Comparison of ENCODE assay signal across 18 cellular contexts in the genomic region with DNA sequence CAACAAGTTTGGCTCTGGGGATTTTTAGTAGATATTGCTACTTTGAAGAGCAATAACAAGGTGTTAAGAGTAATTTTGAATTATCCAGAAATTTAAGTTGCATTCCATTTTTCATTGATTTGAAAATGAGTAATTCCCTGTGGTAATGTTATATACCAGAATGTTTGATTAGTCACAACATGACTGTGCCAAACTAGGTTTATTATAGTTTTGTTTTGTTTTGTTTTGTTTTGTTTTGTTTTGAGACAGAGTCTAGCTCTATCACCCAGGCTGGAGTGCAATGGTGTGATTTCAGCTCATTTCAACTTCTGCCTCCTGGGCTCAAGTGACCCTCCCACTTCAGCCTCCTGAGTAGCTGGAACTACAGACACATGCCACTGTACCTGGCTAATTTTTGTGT.
"Had no signal": no experiment of that assay in that cellular context is flagged by ENCODE, and none has a peak within 500 bp of the region (broad histone marks: within the 10 kb centered on the region; RNA-seq: fewer than 3 reads in every experiment).

No MANE protein-coding gene starts in this region.

- H3K4me1 ChIP-seq: ascending aorta, transverse colon had no signal

- ATAC-seq: activated CD8-positive, alpha-beta T cell treated with anti-CD3 and anti-CD28 coated beads, Interleukin-2, amount 10 ng/mL, durations not matched to agents 7 days and 5 days; activated naive CD8-positive, alpha-beta T cell treated with anti-CD3 and anti-CD28 coated beads, Interleukin-2, amount 50 U/mL, for 24 hours; natural killer cell treated with Interleukin-12 subunit alpha and Interleukin-12 subunit beta and Interleukin-15 and Interleukin-18, amount 100 ng/mL, for 72 hours; right cardiac atrium; stimulated activated naive CD8-positive, alpha-beta T cell treated with anti-CD3 and anti-CD28 coated beads, Interleukin-15, Interleukin-2, amounts not matched to agents 100 U/mL and 50 U/mL, for 24 hours; T-helper 17 cell had no signal

- H3K4me3 ChIP-seq: ascending aorta, cardiac muscle cell, transverse colon had no signal

- H3K9me3 Mint-ChIP-seq: activated naive CD8-positive, alpha-beta T cell treated with anti-CD3 and anti-CD28 coated beads, Interleukin-2, amount 50 U/mL, for 24 hours; endodermal cell; natural killer cell treated with Interleukin-12 subunit alpha and Interleukin-12 subunit beta and Interleukin-15 and Interleukin-18, amount 100 ng/mL, for 72 hours had no signal

- H3K9me3 ChIP-seq: ascending aorta, transverse colon had no signal

- H3K4me3 Mint-ChIP-seq: activated CD8-positive, alpha-beta T cell treated with anti-CD3 and anti-CD28 coated beads, Interleukin-2, amount 10 ng/mL, durations not matched to agents 7 days and 5 days; activated naive CD8-positive, alpha-beta T cell treated with anti-CD3 and anti-CD28 coated beads, Interleukin-2, amount 50 U/mL, for 24 hours; endodermal cell; natural killer cell treated with Interleukin-12 subunit alpha and Interleukin-12 subunit beta and Interleukin-15 and Interleukin-18, amount 100 ng/mL, for 72 hours; T-helper 17 cell had no signal

- DNase-seq: activated CD4-positive, alpha-beta T cell treated with anti-CD3 and anti-CD28 coated beads for 4 hours; activated CD8-positive, alpha-beta memory T cell treated with anti-CD3 and anti-CD28 coated beads, Interleukin-2, amount 50 U/mL, for 4 hours; activated CD8-positive, alpha-beta T cell treated with anti-CD3 and anti-CD28 coated beads, Interleukin-2, amount 10 ng/mL, durations not matched to agents 7 days and 5 days; activated naive CD4-positive, alpha-beta T cell treated with Interleukin-2 at 50 U/mL for 16 hours; activated naive CD8-positive, alpha-beta T cell treated with anti-CD3 and anti-CD28 coated beads, Interleukin-2, amount 50 U/mL, for 24 hours; endodermal cell; mesendoderm; nucleus accumbens; right cardiac atrium; small intestine; stimulated activated CD4-positive, alpha-beta T cell treated with anti-CD3 and anti-CD28 coated beads, Interleukin-4, amount 100 ng/mL, for 4 hours; stimulated activated CD8-positive, alpha-beta memory T cell treated with anti-CD3 and anti-CD28 coated beads, Interleukin-4, amount 100 ng/mL, for 48 hours; stimulated activated naive CD8-positive, alpha-beta T cell treated with anti-CD3 and anti-CD28 coated beads, Interleukin-15, Interleukin-2, amounts not matched to agents 100 U/mL and 50 U/mL, for 24 hours; T-helper 17 cell; transverse colon had no signal

- H3K27me3 Mint-ChIP-seq: activated naive CD8-positive, alpha-beta T cell treated with anti-CD3 and anti-CD28 coated beads, Interleukin-2, amount 50 U/mL, for 24 hours; natural killer cell treated with Interleukin-12 subunit alpha and Interleukin-12 subunit beta and Interleukin-15 and Interleukin-18, amount 100 ng/mL, for 72 hours; T-helper 17 cell had no signal

- H3K4me1 Mint-ChIP-seq: activated naive CD8-positive, alpha-beta T cell treated with anti-CD3 and anti-CD28 coated beads, Interleukin-2, amount 50 U/mL, for 24 hours; endodermal cell had no signal

- H3K27ac Mint-ChIP-seq: activated CD8-positive, alpha-beta T cell treated with anti-CD3 and anti-CD28 coated beads, Interleukin-2, amount 10 ng/mL, durations not matched to agents 7 days and 5 days; activated naive CD8-positive, alpha-beta T cell treated with anti-CD3 and anti-CD28 coated beads, Interleukin-2, amount 50 U/mL, for 24 hours; endodermal cell; natural killer cell treated with Interleukin-12 subunit alpha and Interleukin-12 subunit beta and Interleukin-15 and Interleukin-18, amount 100 ng/mL, for 72 hours; T-helper 17 cell had no signal
